22 cellular contexts compared by ENCODE assay signal in the genomic region with DNA sequence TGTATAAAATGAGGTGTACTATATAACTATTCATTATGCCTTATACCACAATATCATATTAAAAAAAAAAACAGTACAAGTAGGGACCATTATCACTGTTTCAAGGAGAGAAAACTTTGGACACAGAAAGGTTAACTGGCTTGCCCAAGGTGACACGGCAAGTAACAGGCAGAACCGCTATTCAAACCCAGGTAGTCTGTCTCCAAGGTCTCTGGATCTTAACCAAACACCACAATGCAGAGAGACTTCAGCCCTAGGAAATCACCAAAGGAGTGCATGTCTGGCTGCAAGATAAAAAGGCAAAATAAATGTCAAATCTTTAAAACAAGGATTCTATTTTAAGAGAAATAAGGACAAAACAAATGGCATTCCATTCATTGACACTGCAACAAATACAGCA.
"Had no signal": no experiment of that assay in that cellular context is flagged by ENCODE, and none has a peak within 500 bp of the region (broad histone marks: within the 10 kb centered on the region; RNA-seq: fewer than 3 reads in every experiment).

No MANE protein-coding gene starts in this region.

- H3K27ac Mint-ChIP-seq: dendritic cell treated with granulocyte-macrophage colony-stimulating factor and Interleukin-4, amounts not matched to agents 40 ng/mL and 50 ng/mL, for 4 days; effector memory CD8-positive, alpha-beta T cell; endodermal cell had no signal

- H3K4me3 Mint-ChIP-seq: dendritic cell treated with granulocyte-macrophage colony-stimulating factor and Interleukin-4, amounts not matched to agents 40 ng/mL and 50 ng/mL, for 4 days; effector memory CD8-positive, alpha-beta T cell; endodermal cell had no signal

- DNase-seq: colonic mucosa; cortex of kidney; dermis blood vessel endothelial cell; dorsolateral prefrontal cortex; effector CD4-positive, alpha-beta T cell; effector CD8-positive, alpha-beta T cell; effector memory CD4-positive, alpha-beta T cell; effector memory CD8-positive, alpha-beta T cell; endodermal cell; erythroblast; esophagus squamous epithelium; foreskin fibroblast; foreskin keratinocyte; foreskin melanocyte; gastrocnemius medialis; glutamatergic neuron; head of caudate nucleus; heart left ventricle; heart right ventricle had no signal

- H3K27me3 Mint-ChIP-seq: dendritic cell treated with granulocyte-macrophage colony-stimulating factor and Interleukin-4, amounts not matched to agents 40 ng/mL and 50 ng/mL, for 4 days; effector memory CD8-positive, alpha-beta T cell had no signal

- ATAC-seq: effector memory CD8-positive, alpha-beta T cell; esophagus mucosa; foreskin keratinocyte; gastrocnemius medialis; gastroesophageal sphincter; heart left ventricle; heart right ventricle had no signal

- H3K9me3 Mint-ChIP-seq: effector memory CD8-positive, alpha-beta T cell had no signal
